In genomic region chr17:63676540-63676933, GRCh38 we compare ENCODE assay signal across 17 cellular contexts. TPM values are rescaled to one million over a fixed set of nuclear protein-coding genes. Genes with fewer than 3 reads are reported as not detected.
DNase-seq lines count a peak whose midpoint lies in the region; FAIRE-seq and TF ChIP-seq lines count a peak whose summit lies in the region.
"Had no signal": no experiment of that assay in that cellular context is flagged by ENCODE, and none has a peak within 500 bp of the region (broad histone marks: within the 10 kb centered on the region; RNA-seq: fewer than 3 reads in every experiment).

No MANE protein-coding gene starts in this region.

- no peak for FAIRE-seq in kidney (lab: Jason Lieb, UNC)
- FAIRE-seq: bronchial epithelial cell, endometrium had no signal

- POLR2A ChIA-PET in CD4-positive, alpha-beta memory T cell (lab: Charles Lee; ENCODE audit: partially characterized antibody): interaction anchor here (0.5 to 11.3 kb wide), 3 partner anchors 13 to 30 kb away, joined by 3 to 117 read pairs (median 6); no protein-coding TSS in a partner anchor
- POLR2A ChIA-PET in GM10248 (lab: Yijun Ruan, JAX): no interaction called here

- peaks cover 30% of the 10 kb centered on the region for H3K36me3 ChIP-seq in CD4-positive, alpha-beta memory T cell (ENCODE audit: insufficient read depth, low read length)
- H3K36me3 ChIP-seq in kidney (ENCODE audit: control insufficient read depth in 1 of 2, insufficient read depth in 2 of 2, low read length in 2 of 2) (peaks cover 4 to 14% of the 10 kb centered on the region in 2 donors), rectal smooth muscle tissue (ENCODE audit: control insufficient read depth, insufficient read depth, low read length) (no peaks in the 10 kb centered on the region)

- intact Hi-C loops in CD4-positive, alpha-beta memory T cell (cut with micrococcal nuclease): no loop called here
- intact Hi-C loops in kidney (cut with DNase I): no loop called here

- CTCF ChIA-PET in CD4-positive, alpha-beta memory T cell (lab: Charles Lee; ENCODE audit: partially characterized antibody): interaction anchor here (0.7 to 4.4 kb wide), 7 partner anchors 10 to 250 kb away, joined by 3 to 21 read pairs (median 4); no protein-coding TSS in a partner anchor
- CTCF ChIA-PET in GM10248 (lab: Yijun Ruan, JAX): interaction anchor here (0.7 to 4.3 kb wide), 7 partner anchors 10 to 251 kb away, joined by 3 to 21 read pairs (median 4); no protein-coding TSS in a partner anchor

- H3K9ac ChIP-seq in kidney (ENCODE audit: low read length in 2 of 2) (peak overlapping the region in 1 of 2 donors; percentile 9), rectal smooth muscle tissue (ENCODE audit: low read length) (no peak overlapping the region)

- H3K27me3 ChIP-seq in CD4-positive, alpha-beta memory T cell (ENCODE audit: insufficient read depth, low read length): no peaks in the 10 kb centered on the region
- no peaks in the 10 kb centered on the region for H3K27me3 ChIP-seq in rectal smooth muscle tissue (ENCODE audit: control insufficient read depth, insufficient read depth, low read length)

- no peak overlapping the region for H3K27ac ChIP-seq in CD4-positive, alpha-beta memory T cell (ENCODE audit: low read depth, low read length)
- H3K27ac ChIP-seq in VCaP (peak overlapping the region; percentile 97), kidney (ENCODE audit: low read depth in 2 of 2, low read length in 2 of 2) (peak overlapping the region; percentile 68 to 86), rectal smooth muscle tissue (ENCODE audit: low read depth, low read length) (peak overlapping the region; percentile 57)

- no peak overlapping the region for H3K4me3 Mint-ChIP-seq in CD4-positive, alpha-beta memory T cell
- H3K4me3 Mint-ChIP-seq: T-helper 1 cell treated with Interleukin-12 subunit alpha and Interleukin-12 subunit beta and Interleukin-4 antibody, amounts not matched to agents 30 μg/mL and 1 μg/mL, for 36 hours had no signal

- H3K4me3 ChIP-seq in CD4-positive, alpha-beta memory T cell (ENCODE audit: low read length in 2 of 2): no peak overlapping the region
- no peak overlapping the region for H3K4me3 ChIP-seq in kidney (ENCODE audit: low read length in 2 of 2)
- H3K4me3 ChIP-seq in rectal smooth muscle tissue (ENCODE audit: low read length): no peak overlapping the region

- TF ChIP-seq CTCF in VCaP (conservative IDR thresholded peaks at IDR 0.05) (no peak), kidney (IDR thresholded peaks at IDR 0.05; ENCODE audit: borderline replicate concordance, extremely low read depth, insufficient read depth) (no peak), GM10248 (IDR thresholded peaks at IDR 0.05; ENCODE audit: control extremely low read depth, extremely low read depth, low read depth, missing control alignments) (no peak)

- peak overlapping the region in 6 of 7 donors; percentile 17 to 78 (median 30) for H3K27ac Mint-ChIP-seq in CD4-positive, alpha-beta memory T cell
- H3K27ac Mint-ChIP-seq: activated T-helper 2 cell treated with anti-CD3 and anti-CD28 coated beads, Interferon-gamma antibody, Interleukin-2, Interleukin-4, amounts not matched to agents 10 μg/mL and 5 μg/mL and 100 μg/mL, durations not matched to agents 14 hours and 24 hours and 36 hours; T-helper 1 cell treated with Interleukin-12 subunit alpha and Interleukin-12 subunit beta and Interleukin-4 antibody, amounts not matched to agents 30 μg/mL and 1 μg/mL, for 36 hours had no signal

- no peak for DNase-seq in CD4-positive, alpha-beta memory T cell
- DNase-seq in kidney (no peak), activated gamma-delta T cell treated with Interleukin-2 at 50 U/mL for 16 hours (no peak), superior temporal gyrus (ENCODE audit: extremely low spot score) (no peak), GM10248 (ENCODE audit: extremely low spot score) (no peak), iPS-NIHi7 (ENCODE audit: extremely low spot score) (no peak)
- DNase-seq: activated CD4-positive, alpha-beta T cell treated with anti-CD3 and anti-CD28 coated beads, Interleukin-2, amount 50 U/mL, for 4 hours; GOT3; NCI-H1092 treated with DMSO at 0.1 percent for 48 hours; NCI-H510A; stimulated activated CD8-positive, alpha-beta memory T cell treated with anti-CD3 and anti-CD28 coated beads, Interleukin-4, amount 100 ng/mL, for 48 hours had no signal

- no peaks in the 10 kb centered on the region for H3K27me3 Mint-ChIP-seq in CD4-positive, alpha-beta memory T cell

- peaks cover 38 to 67% of the 10 kb centered on the region in 2 donors for H3K36me3 Mint-ChIP-seq in CD4-positive, alpha-beta memory T cell

- H3K4me1 ChIP-seq in CD4-positive, alpha-beta memory T cell (ENCODE audit: insufficient read depth, low read length): peaks cover 10% of the 10 kb centered on the region
- H3K4me1 ChIP-seq in kidney (ENCODE audit: control insufficient read depth in 1 of 2, insufficient read depth in 1 of 2, low read depth in 1 of 2, low read length in 2 of 2) (peaks cover 22 to 37% of the 10 kb centered on the region in 2 donors), rectal smooth muscle tissue (ENCODE audit: control insufficient read depth, insufficient read depth, low read length) (peaks cover 15% of the 10 kb centered on the region)

- H3K9me3 Mint-ChIP-seq in CD4-positive, alpha-beta memory T cell: no peaks in the 10 kb centered on the region
- H3K9me3 Mint-ChIP-seq: activated T-helper 2 cell treated with anti-CD3 and anti-CD28 coated beads, Interferon-gamma antibody, Interleukin-2, Interleukin-4, amounts not matched to agents 10 μg/mL and 5 μg/mL and 100 μg/mL, durations not matched to agents 14 hours and 24 hours and 36 hours; T-helper 1 cell treated with Interleukin-12 subunit alpha and Interleukin-12 subunit beta and Interleukin-4 antibody, amounts not matched to agents 30 μg/mL and 1 μg/mL, for 36 hours had no signal

- no peaks in the 10 kb centered on the region for H3K9me3 ChIP-seq in CD4-positive, alpha-beta memory T cell (ENCODE audit: control insufficient read depth in 1 of 2, low read length in 2 of 2)
- no peaks in the 10 kb centered on the region for H3K9me3 ChIP-seq in kidney (ENCODE audit: control insufficient read depth in 1 of 2, low read length in 2 of 2)

- H3K4me1 Mint-ChIP-seq in CD4-positive, alpha-beta memory T cell: peaks cover 8 to 26% (median 16%) of the 10 kb centered on the region in 4 donors

RNA-seq across cellular contexts. Expression of gene LIMD2, which starts 23.4 kb away (rescaled TPM):
- 100 to 1,000 TPM; 724 to 755 TPM for total RNA-seq in CD4-positive, alpha-beta memory T cell
- polyA plus RNA-seq in CD4-positive, alpha-beta memory T cell: 100 to 1,000 TPM; 347 to 569 TPM
- total RNA-seq in kidney: 32.3 TPM
- 11.5 TPM for polyA plus RNA-seq in kidney (ENCODE audit: insufficient read depth, low read depth, low replicate concordance)

RNA-seq across cellular contexts. Expression of gene MAP3K3, which starts 54.3 kb away (rescaled TPM):
- total RNA-seq in CD4-positive, alpha-beta memory T cell: 10 to 100 TPM; 98.5 to 98.8 TPM
- 10 to 100 TPM; 29.5 to 50.8 TPM for polyA plus RNA-seq in CD4-positive, alpha-beta memory T cell
- total RNA-seq in kidney: 50.5 TPM
- 17.4 TPM for polyA plus RNA-seq in kidney (ENCODE audit: insufficient read depth, low read depth, low replicate concordance)

Comparison
In these comparisons a context has a peak if more than half of its experiments do, and no peak if none do; other contexts are left out.
1. RNA of gene LIMD2, which starts 23.4 kb away (total RNA-seq): 724 to 755 TPM in CD4-positive, alpha-beta memory T cell; 32.3 TPM in kidney (single experiment); every median in the first group is over 10 times any median in the second.